1 cellular context compared by ENCODE assay signal in the genomic region with DNA sequence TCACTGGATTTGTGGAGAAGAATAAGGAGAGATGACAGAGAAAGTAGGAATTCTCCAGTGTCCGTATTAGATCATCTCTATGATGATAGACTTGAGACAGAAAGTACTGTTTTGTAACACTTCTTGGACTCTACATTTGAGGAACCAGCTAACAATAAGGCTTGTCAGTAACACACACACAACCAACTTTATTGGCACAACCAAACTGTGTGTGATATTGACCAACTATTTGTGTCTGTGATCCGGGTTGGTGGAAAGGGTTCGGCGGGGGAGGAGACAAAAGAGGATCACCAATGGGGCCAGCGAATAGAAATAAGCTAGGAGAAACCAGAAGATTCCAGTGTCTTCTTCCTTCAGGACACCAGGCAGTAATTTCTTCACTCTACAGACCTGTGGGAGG.
TF ChIP-seq lines count a peak whose summit lies in the region.

No MANE protein-coding gene starts in this region.

TF ChIP-seq in HepG2, 621 proteins besides CTCF, POLR2A, EP300 and RAD21 (continued from another document):
- TF ChIP-seq, protein P1, sequence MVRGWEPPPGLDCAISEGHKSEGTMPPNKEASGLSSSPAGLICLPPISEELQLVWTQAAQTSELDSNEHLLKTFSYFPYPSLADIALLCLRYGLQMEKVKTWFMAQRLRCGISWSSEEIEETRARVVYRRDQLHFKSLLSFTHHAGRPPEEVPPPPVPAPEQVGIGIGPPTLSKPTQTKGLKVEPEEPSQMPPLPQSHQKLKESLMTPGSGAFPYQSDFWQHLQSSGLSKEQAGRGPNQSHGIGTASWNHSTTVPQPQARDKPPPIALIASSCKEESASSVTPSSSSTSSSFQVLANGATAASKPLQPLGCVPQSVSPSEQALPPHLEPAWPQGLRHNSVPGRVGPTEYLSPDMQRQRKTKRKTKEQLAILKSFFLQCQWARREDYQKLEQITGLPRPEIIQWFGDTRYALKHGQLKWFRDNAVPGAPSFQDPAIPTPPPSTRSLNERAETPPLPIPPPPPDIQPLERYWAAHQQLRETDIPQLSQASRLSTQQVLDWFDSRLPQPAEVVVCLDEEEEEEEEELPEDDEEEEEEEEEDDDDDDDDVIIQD (CRISPR knock-in tag; IDR thresholded peaks at IDR 0.05; ENCODE audit: low read depth), result no peak
- TF ChIP-seq, protein P2, sequence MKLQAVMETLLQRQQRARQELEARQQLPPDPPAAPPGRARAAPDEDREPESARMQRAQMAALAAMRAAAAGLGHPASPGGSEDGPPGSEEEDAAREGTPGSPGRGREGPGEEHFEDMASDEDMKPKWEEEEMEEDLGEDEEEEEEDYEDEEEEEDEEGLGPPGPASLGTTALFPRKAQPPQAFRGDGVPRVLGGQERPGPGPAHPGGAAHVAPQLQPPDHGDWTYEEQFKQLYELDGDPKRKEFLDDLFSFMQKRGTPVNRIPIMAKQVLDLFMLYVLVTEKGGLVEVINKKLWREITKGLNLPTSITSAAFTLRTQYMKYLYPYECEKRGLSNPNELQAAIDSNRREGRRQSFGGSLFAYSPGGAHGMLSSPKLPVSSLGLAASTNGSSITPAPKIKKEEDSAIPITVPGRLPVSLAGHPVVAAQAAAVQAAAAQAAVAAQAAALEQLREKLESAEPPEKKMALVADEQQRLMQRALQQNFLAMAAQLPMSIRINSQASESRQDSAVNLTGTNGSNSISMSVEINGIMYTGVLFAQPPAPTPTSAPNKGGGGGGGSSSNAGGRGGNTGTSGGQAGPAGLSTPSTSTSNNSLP (IDR thresholded peaks at IDR 0.05; ENCODE audit: low read depth, low read length), result no peak
- TF ChIP-seq ZNF564 (CRISPR knock-in tag; IDR thresholded peaks at IDR 0.05) (no peak), CEBPB (IDR thresholded peaks at IDR 0.05; ENCODE audit: borderline replicate concordance, low read depth, low read length) (no peak), ATRX (CRISPR knock-in tag; IDR thresholded peaks at IDR 0.05; ENCODE audit: borderline replicate concordance) (no peak), ZNF703 (CRISPR knock-in tag; IDR thresholded peaks at IDR 0.05; ENCODE audit: borderline replicate concordance) (no peak), ZNF589 (CRISPR knock-in tag; conservative IDR thresholded peaks at IDR 0.05) (no peak), ZNF709 (CRISPR knock-in tag; IDR thresholded peaks at IDR 0.05) (no peak), MTF1 (CRISPR knock-in tag; IDR thresholded peaks at IDR 0.05) (no peak), ERF (CRISPR knock-in tag; IDR thresholded peaks at IDR 0.05) (no peak), HOXD1 (CRISPR knock-in tag; IDR thresholded peaks at IDR 0.05) (no peak), ZNF235 (CRISPR knock-in tag; IDR thresholded peaks at IDR 0.05; ENCODE audit: borderline replicate concordance) (no peak)
- TF ChIP-seq, protein P3, sequence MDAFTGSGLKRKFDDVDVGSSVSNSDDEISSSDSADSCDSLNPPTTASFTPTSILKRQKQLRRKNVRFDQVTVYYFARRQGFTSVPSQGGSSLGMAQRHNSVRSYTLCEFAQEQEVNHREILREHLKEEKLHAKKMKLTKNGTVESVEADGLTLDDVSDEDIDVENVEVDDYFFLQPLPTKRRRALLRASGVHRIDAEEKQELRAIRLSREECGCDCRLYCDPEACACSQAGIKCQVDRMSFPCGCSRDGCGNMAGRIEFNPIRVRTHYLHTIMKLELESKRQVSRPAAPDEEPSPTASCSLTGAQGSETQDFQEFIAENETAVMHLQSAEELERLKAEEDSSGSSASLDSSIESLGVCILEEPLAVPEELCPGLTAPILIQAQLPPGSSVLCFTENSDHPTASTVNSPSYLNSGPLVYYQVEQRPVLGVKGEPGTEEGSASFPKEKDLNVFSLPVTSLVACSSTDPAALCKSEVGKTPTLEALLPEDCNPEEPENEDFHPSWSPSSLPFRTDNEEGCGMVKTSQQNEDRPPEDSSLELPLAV (CRISPR knock-in tag; conservative IDR thresholded peaks at IDR 0.05; ENCODE audit: low read depth), result no peak
TF ChIP-seq in HepG2: peak in this region for 0.
